ENCODE assay signal across 13 cellular contexts in genomic region chr4:24514808-24515207, GRCh38.
DNase-seq lines count a peak whose midpoint lies in the region; ATAC-seq and TF ChIP-seq lines count a peak whose summit lies in the region.
"Had no signal": no experiment of that assay in that cellular context is flagged by ENCODE, and none has a peak within 500 bp of the region (broad histone marks: within the 10 kb centered on the region; RNA-seq: fewer than 3 reads in every experiment).

No MANE protein-coding gene starts in this region.

- no peaks in the 10 kb centered on the region for H3K27me3 ChIP-seq in GM23248 (replicated peaks; ENCODE audit: insufficient read depth)
- no peaks in the 10 kb centered on the region for H3K27me3 ChIP-seq in sigmoid colon
- H3K27me3 ChIP-seq: body of pancreas, SJCRH30 had no signal

- no peak for TF ChIP-seq POLR2A in sigmoid colon (IDR thresholded peaks at IDR 0.05)

- H3K9me3 ChIP-seq in GM23248 (ENCODE audit: low read depth) (no peaks in the 10 kb centered on the region), sigmoid colon (no peaks in the 10 kb centered on the region)
- H3K9me3 ChIP-seq: body of pancreas had no signal

- H3K4me1 ChIP-seq in GM23248 (ENCODE audit: insufficient read depth), result no peaks in the 10 kb centered on the region
- peaks cover 0 to 34% (median 16%) of the 10 kb centered on the region in 4 donors for H3K4me1 ChIP-seq in sigmoid colon
- H3K4me1 ChIP-seq: SJCRH30 had no signal

- H4K20me1 ChIP-seq in GM23248 (ENCODE audit: insufficient read depth), result no peaks in the 10 kb centered on the region

- in situ Hi-C loops in GM23248 (cut with MboI), result no loop called here

- peaks cover 6% of the 10 kb centered on the region; the same call in 1 of the 2 replicates for H3F3A ChIP-seq in GM23248 (ENCODE audit: insufficient read depth)

- DNase-seq in GM23248, result peak; percentile 15
- DNase-seq in iPS-NIHi11 (ENCODE audit: low spot score), result peak; percentile 29
- no peak for DNase-seq in sigmoid colon
- DNase-seq: activated T-cell treated with anti-CD3 and anti-CD28 coated beads for 4 hours, body of pancreas, hypothalamus, NCI-H1048, SJCRH30 had no signal

- no peaks in the 10 kb centered on the region for H3K36me3 ChIP-seq in GM23248 (ENCODE audit: low read depth)
- peaks cover 0 to 15% (median 0%) of the 10 kb centered on the region in 4 donors for H3K36me3 ChIP-seq in sigmoid colon

- ATAC-seq in HG03457 (IDR thresholded peaks at IDR 0.05; ENCODE audit: unreplicated experiment), result no peak
- ATAC-seq in GM18858 (IDR thresholded peaks at IDR 0.05; ENCODE audit: unreplicated experiment), result no peak
- ATAC-seq in GM18511 (IDR thresholded peaks at IDR 0.05; ENCODE audit: unreplicated experiment), result no peak
- ATAC-seq: body of pancreas had no signal

- no peak overlapping the region for H3K9ac ChIP-seq in GM23248

- peak; percentile 25 for TF ChIP-seq CTCF in C4-2B (conservative IDR thresholded peaks at IDR 0.05)
- TF ChIP-seq CTCF in VCaP (conservative IDR thresholded peaks at IDR 0.05), result peak; percentile 22; the same call in 1 of the 2 replicates
- TF ChIP-seq CTCF in sigmoid colon (IDR thresholded peaks at IDR 0.05), result no peak

- no peak for TF ChIP-seq EP300 in sigmoid colon (IDR thresholded peaks at IDR 0.05)

- no peaks in the 10 kb centered on the region for H3K9me2 ChIP-seq in GM23248 (ENCODE audit: insufficient read depth)

- H3K27ac ChIP-seq in C4-2B (no peak overlapping the region), GM23248 (no peak overlapping the region), VCaP (no peak overlapping the region), sigmoid colon (no peak overlapping the region)
- H3K27ac ChIP-seq: body of pancreas, SJCRH30 had no signal

- no peak overlapping the region for H3K4me2 ChIP-seq in GM23248 (ENCODE audit: unreplicated experiment)

- H3K4me3 ChIP-seq in GM23248, result no peak overlapping the region
- no peak overlapping the region for H3K4me3 ChIP-seq in sigmoid colon
- H3K4me3 ChIP-seq: body of pancreas, SJCRH30 had no signal

- 56 to 77% methylated on average over 1 of the region's 1 CpG for whole genome bisulfite sequencing in GM23248 (ENCODE audit: low coverage in 1 of 2, low lambda C conversion rate in 2 of 2, missing lambda C conversion rate in 2 of 2), 2 experiments
- 60 to 67% methylated on average over 1 of the region's 1 CpG for WGBS in sigmoid colon, 2 donors

- peaks cover 24% of the 10 kb centered on the region; the same call in 1 of the 2 replicates for H3K79me2 ChIP-seq in GM23248 (ENCODE audit: insufficient read depth)

- intact Hi-C loops in sigmoid colon (cut with DNase I), result no loop called here

- no peak overlapping the region for H2AFZ ChIP-seq in GM23248

Comparison
In these comparisons a context has a peak if more than half of its experiments do, and no peak if none do; other contexts are left out.
1. CTCF ChIP-seq: peak in C4-2B (single experiment) and VCaP (single experiment); none in sigmoid colon (0 of 4).